Comparison of ENCODE assay signal across 8 cellular contexts in genomic region chr2:108612153-108612513, GRCh38.
A peak's percentile ranks its signal among the peaks of the same experiment; 100 is the strongest.
DNase-seq lines count a peak whose midpoint lies in the region; ATAC-seq, FAIRE-seq and TF ChIP-seq lines count a peak whose summit lies in the region.

No MANE protein-coding gene starts in this region.

- H3K27me3 ChIP-seq in WERI-Rb-1 (ENCODE audit: insufficient read depth, low read depth, severe bottlenecking) (no peaks in the 10 kb centered on the region), tibial artery (no peaks in the 10 kb centered on the region)

- no peaks in the 10 kb centered on the region for H3K36me3 ChIP-seq in WERI-Rb-1
- H3K36me3 ChIP-seq in tibial artery, result no peaks in the 10 kb centered on the region

- DNase-seq in EL (peak; percentile 29), astrocyte of the spinal cord (ENCODE audit: low read depth, low spot score) (peak; percentile 46), WERI-Rb-1 (no peak), urothelium cell line (ENCODE audit: low spot score) (no peak), tibial artery (no peak)
- DNase-seq in stimulated activated CD8-positive, alpha-beta memory T cell treated with anti-CD3 and anti-CD28 coated beads, Interleukin-15, amount 100 ng/mL, for 48 hours (ENCODE audit: low read depth in 2 of 2), result peak; percentile 34 to 37

- in situ Hi-C loops in astrocyte of the spinal cord (cut with HindIII; ENCODE audit: low sequenced_read_pairs), result no loop called here

- H3K27ac ChIP-seq in WERI-Rb-1 (no peak overlapping the region), tibial artery (no peak overlapping the region)

- no peak for TF ChIP-seq CTCF in astrocyte of the spinal cord (IDR thresholded peaks at IDR 0.05; ENCODE audit: low read depth, low read length)
- TF ChIP-seq CTCF in WERI-Rb-1 (IDR thresholded peaks at IDR 0.05; ENCODE audit: low read depth, low read length), result no peak
- no peak for TF ChIP-seq CTCF in tibial artery (IDR thresholded peaks at IDR 0.05)

- intact Hi-C loops in tibial artery (cut with DNase I; ENCODE audit: low total_unique reads), result no loop called here

- peak; percentile 69 for ATAC-seq in GM19463 (IDR thresholded peaks at IDR 0.05; ENCODE audit: unreplicated experiment)
- peak; percentile 76 for ATAC-seq in HG03460 (IDR thresholded peaks at IDR 0.05; ENCODE audit: unreplicated experiment)

- H3K9me3 ChIP-seq in WERI-Rb-1 (ENCODE audit: severe bottlenecking) (no peaks in the 10 kb centered on the region), tibial artery (no peaks in the 10 kb centered on the region)

- H3K4me3 ChIP-seq in astrocyte of the spinal cord (ENCODE audit: low read depth, low read length) (no peak overlapping the region), WERI-Rb-1 (ENCODE audit: low read depth, low read length) (no peak overlapping the region), tibial artery (no peak overlapping the region)

- peaks cover 0 to 30% (median 14%) of the 10 kb centered on the region in 4 donors for H3K4me1 ChIP-seq in tibial artery

- FAIRE-seq in urothelium cell line (lab: Jason Lieb, UNC), result no peak

Comparison
In these comparisons a context has a peak if more than half of its experiments do, and no peak if none do; other contexts are left out.
1. DNase-seq: peak in EL (single experiment), astrocyte of the spinal cord (single experiment) and stimulated activated CD8-positive, alpha-beta memory T cell treated with anti-CD3 and anti-CD28 coated beads, Interleukin-15, amount 100 ng/mL, for 48 hours (2 of 2); none in WERI-Rb-1 (single experiment), urothelium cell line (single experiment) and tibial artery (0 of 2).